Comparison of ENCODE assay signal across 26 cellular contexts in the genomic region with DNA sequence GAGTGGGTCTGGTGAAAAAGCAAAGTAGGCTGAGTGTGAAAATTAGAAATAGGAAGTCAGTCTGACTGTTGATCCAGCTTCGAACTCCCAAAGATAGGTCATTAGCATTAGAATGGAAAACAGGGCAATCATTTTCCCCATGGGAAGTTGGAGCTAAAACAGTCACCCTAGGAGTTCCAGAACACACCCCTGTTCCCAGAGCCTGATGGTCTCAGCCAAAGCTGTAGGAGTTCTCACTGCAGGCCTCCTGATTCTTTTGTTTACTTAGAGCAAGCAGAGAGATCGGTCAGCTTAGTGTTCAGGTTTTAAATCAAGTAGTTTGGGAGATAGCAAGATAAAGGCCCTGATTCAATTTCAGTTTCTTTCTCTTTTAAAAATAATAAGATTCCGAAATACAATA. TPM values are rescaled to one million over a fixed set of nuclear protein-coding genes. Genes with fewer than 3 reads are reported as not detected.
DNase-seq lines count a peak whose midpoint lies in the region; ATAC-seq and TF ChIP-seq lines count a peak whose summit lies in the region.
"Had no signal": no experiment of that assay in that cellular context is flagged by ENCODE, and none has a peak within 500 bp of the region (broad histone marks: within the 10 kb centered on the region; RNA-seq: fewer than 3 reads in every experiment).

No MANE protein-coding gene starts in this region.

- intact Hi-C loops in sigmoid colon (cut with DNase I), result no loop called here
- intact Hi-C loops in gastrocnemius medialis (cut with DNase I; ENCODE audit: low total_unique reads), result no loop called here

- TF ChIP-seq POLR2A in sigmoid colon (IDR thresholded peaks at IDR 0.05) (no peak), gastrocnemius medialis (IDR thresholded peaks at IDR 0.05) (no peak)

- no peak for TF ChIP-seq CTCF in sigmoid colon (IDR thresholded peaks at IDR 0.05)
- no peak for TF ChIP-seq CTCF in gastrocnemius medialis (IDR thresholded peaks at IDR 0.05 in 4 of 5, conservative IDR thresholded peaks at IDR 0.05 in 1 of 5)

- TF ChIP-seq EP300 in sigmoid colon (IDR thresholded peaks at IDR 0.05), result no peak

- DNase-seq in NCI-H345 (lab: John Stamatoyannopoulos, UW) (peak; percentile 10), NCI-H345 treated with DMSO at 0.1 percent for 48 hours (lab: John Stamatoyannopoulos, UW; ENCODE audit: unreplicated experiment) (no peak), brain pericyte (ENCODE audit: low read depth, low spot score) (peak; percentile 50), iPS-NIHi11 (ENCODE audit: low spot score) (peak; percentile 54), sigmoid colon (no peak), HPDE6-E6E7 (ENCODE audit: extremely low spot score) (no peak), gastrocnemius medialis (no peak)
- DNase-seq: activated CD4-positive, alpha-beta T cell treated with anti-CD3 and anti-CD28 coated beads for 4 hours; activated T-cell treated with anti-CD3 and anti-CD28 coated beads, Interleukin-2, amount 50 U/mL, for 4 hours; CD4-positive, alpha-beta T cell; DMS 273 treated with DMSO at 0.1 percent for 48 hours; dorsolateral prefrontal cortex; HFFc6; KG1; kidney; lower lobe of right lung; MM.1S; NCI-H1436; NCI-H510A treated with DMSO at 0.1 percent for 48 hours; stimulated activated CD4-positive, alpha-beta T cell treated with anti-CD3 and anti-CD28 coated beads, Interleukin-1b, Interleukin-23, amount 100 ng/mL, for 48 hours; T-helper 1 cell had no signal

- 41 to 62% methylated on average over 3 of the region's 3 CpGs for WGBS in sigmoid colon, 2 donors

- no peak for ATAC-seq in HG03159 (IDR thresholded peaks at IDR 0.05; ENCODE audit: unreplicated experiment)
- no peak for ATAC-seq in gastrocnemius medialis
- ATAC-seq: activated T-cell treated with anti-CD3 and anti-CD28 coated beads, Interleukin-2, amount 50 U/mL, for 4 hours; lower lobe of right lung had no signal

- H3K4me3 ChIP-seq in sigmoid colon (no peak overlapping the region), gastrocnemius medialis (no peak overlapping the region)
- H3K4me3 ChIP-seq: hepatocyte, lower lobe of right lung, skin epidermis had no signal

- H3K4me1 ChIP-seq in sigmoid colon (peaks cover 0 to 34% (median 21%) of the 10 kb centered on the region in 4 donors), gastrocnemius medialis (no peaks in the 10 kb centered on the region)
- H3K4me1 ChIP-seq: lower lobe of right lung had no signal

- in situ Hi-C loops in gastrocnemius medialis (cut with MboI; ENCODE audit: low sequenced_read_pairs in 4 of 4), result no loop called here

- H3K27ac ChIP-seq in sigmoid colon (peak overlapping the region in 3 of 4 donors; percentile 43 to 54 (median 50)), gastrocnemius medialis (no peak overlapping the region)
- H3K27ac ChIP-seq: 22Rv1, hepatocyte, lower lobe of right lung, neutrophil, skin epidermis had no signal

- H3K9me3 ChIP-seq in sigmoid colon, result no peaks in the 10 kb centered on the region
- H3K9me3 ChIP-seq in gastrocnemius medialis, result no peaks in the 10 kb centered on the region
- H3K9me3 ChIP-seq: lower lobe of right lung, neutrophil had no signal

- H3K27me3 ChIP-seq in sigmoid colon (no peaks in the 10 kb centered on the region), gastrocnemius medialis (no peaks in the 10 kb centered on the region)
- H3K27me3 ChIP-seq: dorsolateral prefrontal cortex, hepatocyte had no signal

- H3K36me3 ChIP-seq in sigmoid colon, result no peaks in the 10 kb centered on the region
- H3K36me3 ChIP-seq in gastrocnemius medialis, result no peaks in the 10 kb centered on the region
- H3K36me3 ChIP-seq: lower lobe of right lung, neutrophil had no signal

RNA-seq across cellular contexts. Expression of a gene that starts 28.8 kb away (rescaled TPM):
- total RNA-seq in sigmoid colon, result 100 to 1,000 TPM in 3 of 4 donors, 10 to 100 TPM in 1; 99.7 to 141 (median 123) TPM
- polyA plus RNA-seq in sigmoid colon, result 1 to 10 TPM in 2 of 3 donors, under 1 TPM in 1; 0.46 to 4.4 (median 3.6) TPM
- total RNA-seq in gastrocnemius medialis, result 10 to 100 TPM in 1 of 4 donors, 1 to 10 TPM in 3; 6.0 to 12.1 (median 6.5) TPM
- total RNA-seq: CD4-positive, alpha-beta T cell had no signal

Comparison
In these comparisons a context has a peak if more than half of its experiments do, and no peak if none do; other contexts are left out.
1. DNase-seq: peak in NCI-H345 (single experiment), brain pericyte (single experiment) and iPS-NIHi11 (single experiment); none in NCI-H345 treated with DMSO at 0.1 percent for 48 hours (single experiment), sigmoid colon (single experiment), HPDE6-E6E7 (single experiment) and gastrocnemius medialis (0 of 2).
2. H3K27ac ChIP-seq: peak in sigmoid colon (3 of 4); none in gastrocnemius medialis (0 of 4).
3. RNA of a gene that starts 28.8 kb away (total RNA-seq): 99.7 to 141 TPM in sigmoid colon; 6.0 to 12.1 TPM in gastrocnemius medialis; every median in the first group is over 4 times any median in the second.